In genomic region chr1:241994171-241994570, GRCh38 we compare ENCODE assay signal across 21 cellular contexts. TPM values are rescaled to one million over a fixed set of nuclear protein-coding genes. Genes with fewer than 3 reads are reported as not detected.
A peak's percentile ranks its signal among the peaks of the same experiment; 100 is the strongest.
DNase-seq lines count a peak whose midpoint lies in the region; ATAC-seq and TF ChIP-seq lines count a peak whose summit lies in the region.
"Had no signal": no experiment of that assay in that cellular context is flagged by ENCODE, and none has a peak within 500 bp of the region (broad histone marks: within the 10 kb centered on the region; RNA-seq: fewer than 3 reads in every experiment).

No MANE protein-coding gene starts in this region.

- ATAC-seq in PC-3 (no peak), HG02571 (IDR thresholded peaks at IDR 0.05; ENCODE audit: unreplicated experiment) (no peak)
- ATAC-seq: K562 had no signal

- no peaks in the 10 kb centered on the region for H3F3A ChIP-seq in PC-3 (ENCODE audit: low read length, unreplicated experiment)

- H4K20me1 ChIP-seq in PC-3 (ENCODE audit: low read length): no peaks in the 10 kb centered on the region

- no peaks in the 10 kb centered on the region for H3K36me3 Mint-ChIP-seq in dendritic cell treated with granulocyte-macrophage colony-stimulating factor and Interleukin-4, amounts not matched to agents 40 ng/mL and 50 ng/mL, for 4 days (ENCODE audit: low read depth)
- H3K36me3 Mint-ChIP-seq: CD4-positive, CD25-positive, alpha-beta regulatory T cell; CD8-positive, alpha-beta memory T cell had no signal

- H3K9me3 ChIP-seq in PC-3 (ENCODE audit: low read length): no peaks in the 10 kb centered on the region
- H3K9me3 ChIP-seq: BE2C had no signal

- no peaks in the 10 kb centered on the region for H3K36me3 ChIP-seq in PC-3 (ENCODE audit: low read depth, low read length)
- H3K36me3 ChIP-seq: BE2C had no signal

- POLR2A ChIA-PET in PC-3 (lab: Charles Lee; ENCODE audit: unreplicated experiment): no interaction called here
- POLR2A ChIA-PET in HEK293T (lab: Yijun Ruan, JAX): interaction anchor here (1.4 kb wide), 1 partner anchor 146 kb away, joined by 4 read pairs; the partner anchor contains the start of gene EXO1

- peaks cover 35% of the 10 kb centered on the region for H3K4me1 ChIP-seq in PC-3 (ENCODE audit: insufficient read depth, low read length)

- no peak overlapping the region for H3K4me3 Mint-ChIP-seq in dendritic cell treated with granulocyte-macrophage colony-stimulating factor and Interleukin-4, amounts not matched to agents 40 ng/mL and 50 ng/mL, for 4 days
- H3K4me3 Mint-ChIP-seq: CD4-positive, CD25-positive, alpha-beta regulatory T cell; CD8-positive, alpha-beta memory T cell; H9 had no signal

- H3K4me1 Mint-ChIP-seq in dendritic cell treated with granulocyte-macrophage colony-stimulating factor and Interleukin-4, amounts not matched to agents 40 ng/mL and 50 ng/mL, for 4 days (ENCODE audit: low read depth): peaks cover 24% of the 10 kb centered on the region

- H2AFZ ChIP-seq in PC-3 (ENCODE audit: low read length): no peak overlapping the region

- no peaks in the 10 kb centered on the region for H3K79me2 ChIP-seq in PC-3 (ENCODE audit: low read length)

- no peak overlapping the region for H3K9ac ChIP-seq in PC-3 (ENCODE audit: low read length)

- TF ChIP-seq CTCF in PC-3 (conservative IDR thresholded peaks at IDR 0.05; ENCODE audit: low read depth, low read length): no peak

- no peaks in the 10 kb centered on the region for H3K9me3 Mint-ChIP-seq in dendritic cell treated with granulocyte-macrophage colony-stimulating factor and Interleukin-4, amounts not matched to agents 40 ng/mL and 50 ng/mL, for 4 days
- H3K9me3 Mint-ChIP-seq: CD4-positive, CD25-positive, alpha-beta regulatory T cell; CD8-positive, alpha-beta memory T cell; H9 had no signal

- no peak overlapping the region for H3K4me3 ChIP-seq in PC-3 (ENCODE audit: low read length)
- H3K4me3 ChIP-seq: K562 had no signal

- H3K27ac ChIP-seq in PC-3 (ENCODE audit: low read length): no peak overlapping the region
- H3K27ac ChIP-seq: HL-60 had no signal

- CTCF ChIA-PET in PC-3 (lab: Charles Lee) (no interaction called here), HEK293T (lab: Yijun Ruan, JAX) (no interaction called here)

- no peak overlapping the region for H3K4me2 ChIP-seq in PC-3 (ENCODE audit: low read length)

- no peaks in the 10 kb centered on the region for H3K9me2 ChIP-seq in PC-3 (replicated peaks; ENCODE audit: low read length)

- no peaks in the 10 kb centered on the region for H3K27me3 ChIP-seq in PC-3 (ENCODE audit: low read length)
- H3K27me3 ChIP-seq: BE2C had no signal

- intact Hi-C loops in PC-3 (cut with micrococcal nuclease): no loop called here
- intact Hi-C loops in dendritic cell treated with granulocyte-macrophage colony-stimulating factor and Interleukin-4, amounts not matched to agents 40 ng/mL and 50 ng/mL, for 4 days (cut with micrococcal nuclease): loop anchor here (10.0 kb wide), 1 partner anchor 469 kb away; no protein-coding TSS in a partner anchor

- H3K27me3 Mint-ChIP-seq in dendritic cell treated with granulocyte-macrophage colony-stimulating factor and Interleukin-4, amounts not matched to agents 40 ng/mL and 50 ng/mL, for 4 days: peaks cover 20% of the 10 kb centered on the region

- no TSS peak for BruUV-seq in PC-3 (replicated peaks; lab: Mats Ljungman, UMichigan)

- H3K27ac Mint-ChIP-seq in dendritic cell treated with granulocyte-macrophage colony-stimulating factor and Interleukin-4, amounts not matched to agents 40 ng/mL and 50 ng/mL, for 4 days: peak overlapping the region; percentile 43
- H3K27ac Mint-ChIP-seq: CD8-positive, alpha-beta memory T cell had no signal

- DNase-seq in A172 (ENCODE audit: low spot score) (peak; percentile 65), HT1080 (ENCODE audit: low read depth) (peak; percentile 41), PC-3 (peak; percentile 54), DMS79 (lab: John Stamatoyannopoulos, UW) (no peak), HEK293T (ENCODE audit: extremely low spot score) (no peak)
- DNase-seq: ACHN; C1 segment of cervical spinal cord; CD4-positive, CD25-positive, alpha-beta regulatory T cell; CD8-positive, alpha-beta memory T cell; COR-L47; DMS 273 treated with DMSO at 0.1 percent for 48 hours; DMS53; GF-D8; H9; IMR-90 had no signal

TF ChIP-seq in HEK293T, 16 proteins besides CTCF, POLR2A, EP300 and RAD21:
- no peak for TF ChIP-seq NFRKB (IDR thresholded peaks at IDR 0.05)
- no peak for TF ChIP-seq SP1 (IDR thresholded peaks at IDR 0.05)
- TF ChIP-seq ARNT (IDR thresholded peaks at IDR 0.05): no peak
- no peak for TF ChIP-seq ZNF384 (IDR thresholded peaks at IDR 0.05)
- no peak for TF ChIP-seq PKNOX1 (IDR thresholded peaks at IDR 0.05)
- no peak for TF ChIP-seq CTBP1 (IDR thresholded peaks at IDR 0.05; ENCODE audit: borderline replicate concordance)
- TF ChIP-seq SUZ12 (IDR thresholded peaks at IDR 0.05): no peak
- no peak for TF ChIP-seq TARDBP (IDR thresholded peaks at IDR 0.05)
- no peak for TF ChIP-seq LEF1 (IDR thresholded peaks at IDR 0.05; ENCODE audit: borderline replicate concordance)
- TF ChIP-seq ELF4 (IDR thresholded peaks at IDR 0.05): no peak
- TF ChIP-seq HDGF (IDR thresholded peaks at IDR 0.05; ENCODE audit: borderline replicate concordance): no peak
- TF ChIP-seq L3MBTL2 (conservative IDR thresholded peaks at IDR 0.05): no peak
- TF ChIP-seq FOXM1 (IDR thresholded peaks at IDR 0.05; ENCODE audit: borderline replicate concordance): no peak
- TF ChIP-seq BHLHE40 (IDR thresholded peaks at IDR 0.05; ENCODE audit: borderline replicate concordance): no peak
- no peak for TF ChIP-seq FOXA1 (IDR thresholded peaks at IDR 0.05)
- no peak for TF ChIP-seq FOXK2 (IDR thresholded peaks at IDR 0.05)

RNA-seq across cellular contexts. Expression of gene MAP1LC3C, which starts 4.7 kb away (rescaled TPM):
- total RNA-seq in A172 (2014; rRNA removed; shearing (Covaris generic)): 2.6 and 8.0 TPM in 2 replicates
- 0.10 TPM in 1 of 2 replicates, not detected in the other for total RNA-seq in HT1080 (2014; rRNA removed; shearing (Covaris generic))
- polyA plus RNA-seq in HT1080 (2015; cell fraction: cytosol; rRNA removed): not detected in 2 replicates
- polyA plus RNA-seq in HT1080 (2015; cell fraction: nucleus; rRNA removed): not detected in 2 replicates
- not detected in 2 replicates for total RNA-seq in PC-3 (2014; rRNA removed)
- total RNA-seq: CD4-positive, CD25-positive, alpha-beta regulatory T cell; CD8-positive, alpha-beta memory T cell; K562 had no signal
- polyA plus RNA-seq: CD4-positive, CD25-positive, alpha-beta regulatory T cell; CD8-positive, alpha-beta memory T cell; IMR-90; K562 had no signal

RNA-seq across cellular contexts. Expression of gene BECN2, which starts 36.6 kb away (rescaled TPM):
- total RNA-seq in A172 (2014; rRNA removed; shearing (Covaris generic)): not detected in 2 replicates
- not detected in 2 replicates for total RNA-seq in HT1080 (2014; rRNA removed; shearing (Covaris generic))
- not detected in 2 replicates for polyA plus RNA-seq in HT1080 (2015; cell fraction: cytosol; rRNA removed)
- not detected in 2 replicates for polyA plus RNA-seq in HT1080 (2015; cell fraction: nucleus; rRNA removed)
- total RNA-seq in PC-3 (2014; rRNA removed): not detected in 2 replicates
- total RNA-seq: CD4-positive, CD25-positive, alpha-beta regulatory T cell; CD8-positive, alpha-beta memory T cell; H1; H9; IMR-90; K562 had no signal
- polyA plus RNA-seq: CD4-positive, CD25-positive, alpha-beta regulatory T cell; CD8-positive, alpha-beta memory T cell; H1; IMR-90; K562 had no signal

Comparison
In these comparisons a context has a peak if more than half of its experiments do, and no peak if none do; other contexts are left out.
1. DNase-seq: peak in A172 (single experiment), HT1080 (single experiment) and PC-3 (single experiment); none in DMS79 (single experiment) and HEK293T (single experiment).